Comparison of ENCODE assay signal across 1 cellular context in the genomic region with DNA sequence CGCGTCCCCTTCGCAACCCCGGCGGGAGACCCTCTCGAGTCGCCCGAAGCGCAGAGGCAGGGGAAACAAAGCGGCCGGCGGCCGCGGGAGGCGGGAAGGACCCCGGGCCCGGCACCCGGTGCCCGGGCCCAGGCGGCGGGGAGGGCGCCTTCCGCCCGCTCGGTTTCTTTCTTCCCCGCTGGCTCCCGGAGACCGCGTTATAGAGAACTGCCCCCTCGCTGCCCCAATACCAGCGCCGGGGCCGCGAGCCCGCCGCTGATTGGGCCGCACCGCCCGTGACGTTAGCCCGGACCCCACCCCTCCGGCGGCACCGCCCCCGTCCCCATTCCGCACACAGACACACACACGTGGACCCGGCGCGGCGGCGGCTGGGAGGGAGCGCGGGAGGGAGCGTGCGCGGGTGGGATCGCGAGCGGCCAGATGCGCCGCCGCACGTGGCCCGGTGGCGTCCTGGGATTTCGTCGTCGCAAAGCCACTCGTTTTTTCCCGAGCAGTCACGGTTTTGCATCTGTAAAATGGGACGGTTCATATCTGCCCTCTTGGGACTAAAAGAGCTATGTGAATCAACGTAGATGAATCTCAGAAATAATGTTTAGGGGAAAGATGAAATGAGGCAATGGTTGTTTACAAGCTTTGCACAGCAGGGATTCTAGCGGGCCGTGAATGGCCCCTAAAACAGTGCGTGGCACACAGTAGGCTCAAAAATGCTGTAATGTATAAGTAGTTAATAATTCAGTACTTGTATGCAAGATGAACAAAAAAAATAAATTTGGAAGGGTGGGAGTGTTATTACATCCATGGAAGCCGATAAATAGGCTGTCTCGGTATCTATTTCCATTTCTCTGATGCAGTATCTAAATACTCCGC.
TF ChIP-seq lines count a peak whose summit lies in the region.

A gene (minus strand): TSS at position 209 of the 867 bp plus-strand sequence. CDS start 462 bp downstream, outside the sequence.

TF ChIP-seq in K562, 482 proteins besides CTCF, POLR2A, EP300 and RAD21 (continued from another document and continues in another):
- TF ChIP-seq, protein P1, sequence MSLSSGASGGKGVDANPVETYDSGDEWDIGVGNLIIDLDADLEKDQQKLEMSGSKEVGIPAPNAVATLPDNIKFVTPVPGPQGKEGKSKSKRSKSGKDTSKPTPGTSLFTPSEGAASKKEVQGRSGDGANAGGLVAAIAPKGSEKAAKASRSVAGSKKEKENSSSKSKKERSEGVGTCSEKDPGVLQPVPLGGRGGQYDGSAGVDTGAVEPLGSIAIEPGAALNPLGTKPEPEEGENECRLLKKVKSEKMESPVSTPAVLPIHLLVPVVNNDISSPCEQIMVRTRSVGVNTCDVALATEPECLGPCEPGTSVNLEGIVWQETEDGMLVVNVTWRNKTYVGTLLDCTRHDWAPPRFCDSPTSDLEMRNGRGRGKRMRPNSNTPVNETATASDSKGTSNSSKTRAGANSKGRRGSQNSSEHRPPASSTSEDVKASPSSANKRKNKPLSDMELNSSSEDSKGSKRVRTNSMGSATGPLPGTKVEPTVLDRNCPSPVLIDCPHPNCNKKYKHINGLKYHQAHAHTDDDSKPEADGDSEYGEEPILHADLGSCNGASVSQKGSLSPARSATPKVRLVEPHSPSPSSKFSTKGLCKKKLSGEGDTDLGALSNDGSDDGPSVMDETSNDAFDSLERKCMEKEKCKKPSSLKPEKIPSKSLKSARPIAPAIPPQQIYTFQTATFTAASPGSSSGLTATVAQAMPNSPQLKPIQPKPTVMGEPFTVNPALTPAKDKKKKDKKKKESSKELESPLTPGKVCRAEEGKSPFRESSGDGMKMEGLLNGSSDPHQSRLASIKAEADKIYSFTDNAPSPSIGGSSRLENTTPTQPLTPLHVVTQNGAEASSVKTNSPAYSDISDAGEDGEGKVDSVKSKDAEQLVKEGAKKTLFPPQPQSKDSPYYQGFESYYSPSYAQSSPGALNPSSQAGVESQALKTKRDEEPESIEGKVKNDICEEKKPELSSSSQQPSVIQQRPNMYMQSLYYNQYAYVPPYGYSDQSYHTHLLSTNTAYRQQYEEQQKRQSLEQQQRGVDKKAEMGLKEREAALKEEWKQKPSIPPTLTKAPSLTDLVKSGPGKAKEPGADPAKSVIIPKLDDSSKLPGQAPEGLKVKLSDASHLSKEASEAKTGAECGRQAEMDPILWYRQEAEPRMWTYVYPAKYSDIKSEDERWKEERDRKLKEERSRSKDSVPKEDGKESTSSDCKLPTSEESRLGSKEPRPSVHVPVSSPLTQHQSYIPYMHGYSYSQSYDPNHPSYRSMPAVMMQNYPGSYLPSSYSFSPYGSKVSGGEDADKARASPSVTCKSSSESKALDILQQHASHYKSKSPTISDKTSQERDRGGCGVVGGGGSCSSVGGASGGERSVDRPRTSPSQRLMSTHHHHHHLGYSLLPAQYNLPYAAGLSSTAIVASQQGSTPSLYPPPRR (CRISPR knock-in tag; IDR thresholded peaks at IDR 0.05; ENCODE audit: borderline replicate concordance): no peak
- TF ChIP-seq ZNF551 (CRISPR knock-in tag; IDR thresholded peaks at IDR 0.05) (no peak), HDAC6 (IDR thresholded peaks at IDR 0.05; ENCODE audit: low read depth, low read length) (no peak), ADNP (tag; IDR thresholded peaks at IDR 0.05) (no peak), KHSRP (IDR thresholded peaks at IDR 0.05) (no peak), TCF3 (CRISPR knock-in tag; IDR thresholded peaks at IDR 0.05) (0 out of 2 replicates have a peak, but pooled peaks have one; percentile 13), NR3C1 (CRISPR knock-in tag; IDR thresholded peaks at IDR 0.05) (no peak), MBD2 (IDR thresholded peaks at IDR 0.05; ENCODE audit: borderline replicate concordance, low read depth) (no peak), SP2 (IDR thresholded peaks at IDR 0.05; ENCODE audit: extremely low read depth, low read depth, low read length, poor library complexity, severe bottlenecking) (no peak), ZKSCAN8 (CRISPR knock-in tag; IDR thresholded peaks at IDR 0.05) (no peak), ZNF764 (CRISPR knock-in tag; IDR thresholded peaks at IDR 0.05; ENCODE audit: low read depth) (no peak), XRCC3 (IDR thresholded peaks at IDR 0.05) (no peak), MEF2A (IDR thresholded peaks at IDR 0.05; ENCODE audit: control insufficient read depth, low read depth, low read length) (no peak), GTF2E2 (tag; IDR thresholded peaks at IDR 0.05) (no peak), HDGF (IDR thresholded peaks at IDR 0.05) (no peak), CSDE1 (IDR thresholded peaks at IDR 0.05) (no peak), TCF7 (IDR thresholded peaks at IDR 0.05; ENCODE audit: borderline replicate concordance) (no peak), ARHGAP35 (IDR thresholded peaks at IDR 0.05; ENCODE audit: partially characterized antibody) (no peak), SREBF2 (CRISPR knock-in tag; IDR thresholded peaks at IDR 0.05) (no peak)
- TF ChIP-seq, protein P2, sequence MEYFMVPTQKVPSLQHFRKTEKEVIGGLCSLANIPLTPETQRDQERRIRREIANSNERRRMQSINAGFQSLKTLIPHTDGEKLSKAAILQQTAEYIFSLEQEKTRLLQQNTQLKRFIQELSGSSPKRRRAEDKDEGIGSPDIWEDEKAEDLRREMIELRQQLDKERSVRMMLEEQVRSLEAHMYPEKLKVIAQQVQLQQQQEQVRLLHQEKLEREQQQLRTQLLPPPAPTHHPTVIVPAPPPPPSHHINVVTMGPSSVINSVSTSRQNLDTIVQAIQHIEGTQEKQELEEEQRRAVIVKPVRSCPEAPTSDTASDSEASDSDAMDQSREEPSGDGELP (CRISPR knock-in tag; IDR thresholded peaks at IDR 0.05; ENCODE audit: borderline replicate concordance): peak; percentile 56; the same call in 1 of the 2 replicates
- TF ChIP-seq, protein P3, sequence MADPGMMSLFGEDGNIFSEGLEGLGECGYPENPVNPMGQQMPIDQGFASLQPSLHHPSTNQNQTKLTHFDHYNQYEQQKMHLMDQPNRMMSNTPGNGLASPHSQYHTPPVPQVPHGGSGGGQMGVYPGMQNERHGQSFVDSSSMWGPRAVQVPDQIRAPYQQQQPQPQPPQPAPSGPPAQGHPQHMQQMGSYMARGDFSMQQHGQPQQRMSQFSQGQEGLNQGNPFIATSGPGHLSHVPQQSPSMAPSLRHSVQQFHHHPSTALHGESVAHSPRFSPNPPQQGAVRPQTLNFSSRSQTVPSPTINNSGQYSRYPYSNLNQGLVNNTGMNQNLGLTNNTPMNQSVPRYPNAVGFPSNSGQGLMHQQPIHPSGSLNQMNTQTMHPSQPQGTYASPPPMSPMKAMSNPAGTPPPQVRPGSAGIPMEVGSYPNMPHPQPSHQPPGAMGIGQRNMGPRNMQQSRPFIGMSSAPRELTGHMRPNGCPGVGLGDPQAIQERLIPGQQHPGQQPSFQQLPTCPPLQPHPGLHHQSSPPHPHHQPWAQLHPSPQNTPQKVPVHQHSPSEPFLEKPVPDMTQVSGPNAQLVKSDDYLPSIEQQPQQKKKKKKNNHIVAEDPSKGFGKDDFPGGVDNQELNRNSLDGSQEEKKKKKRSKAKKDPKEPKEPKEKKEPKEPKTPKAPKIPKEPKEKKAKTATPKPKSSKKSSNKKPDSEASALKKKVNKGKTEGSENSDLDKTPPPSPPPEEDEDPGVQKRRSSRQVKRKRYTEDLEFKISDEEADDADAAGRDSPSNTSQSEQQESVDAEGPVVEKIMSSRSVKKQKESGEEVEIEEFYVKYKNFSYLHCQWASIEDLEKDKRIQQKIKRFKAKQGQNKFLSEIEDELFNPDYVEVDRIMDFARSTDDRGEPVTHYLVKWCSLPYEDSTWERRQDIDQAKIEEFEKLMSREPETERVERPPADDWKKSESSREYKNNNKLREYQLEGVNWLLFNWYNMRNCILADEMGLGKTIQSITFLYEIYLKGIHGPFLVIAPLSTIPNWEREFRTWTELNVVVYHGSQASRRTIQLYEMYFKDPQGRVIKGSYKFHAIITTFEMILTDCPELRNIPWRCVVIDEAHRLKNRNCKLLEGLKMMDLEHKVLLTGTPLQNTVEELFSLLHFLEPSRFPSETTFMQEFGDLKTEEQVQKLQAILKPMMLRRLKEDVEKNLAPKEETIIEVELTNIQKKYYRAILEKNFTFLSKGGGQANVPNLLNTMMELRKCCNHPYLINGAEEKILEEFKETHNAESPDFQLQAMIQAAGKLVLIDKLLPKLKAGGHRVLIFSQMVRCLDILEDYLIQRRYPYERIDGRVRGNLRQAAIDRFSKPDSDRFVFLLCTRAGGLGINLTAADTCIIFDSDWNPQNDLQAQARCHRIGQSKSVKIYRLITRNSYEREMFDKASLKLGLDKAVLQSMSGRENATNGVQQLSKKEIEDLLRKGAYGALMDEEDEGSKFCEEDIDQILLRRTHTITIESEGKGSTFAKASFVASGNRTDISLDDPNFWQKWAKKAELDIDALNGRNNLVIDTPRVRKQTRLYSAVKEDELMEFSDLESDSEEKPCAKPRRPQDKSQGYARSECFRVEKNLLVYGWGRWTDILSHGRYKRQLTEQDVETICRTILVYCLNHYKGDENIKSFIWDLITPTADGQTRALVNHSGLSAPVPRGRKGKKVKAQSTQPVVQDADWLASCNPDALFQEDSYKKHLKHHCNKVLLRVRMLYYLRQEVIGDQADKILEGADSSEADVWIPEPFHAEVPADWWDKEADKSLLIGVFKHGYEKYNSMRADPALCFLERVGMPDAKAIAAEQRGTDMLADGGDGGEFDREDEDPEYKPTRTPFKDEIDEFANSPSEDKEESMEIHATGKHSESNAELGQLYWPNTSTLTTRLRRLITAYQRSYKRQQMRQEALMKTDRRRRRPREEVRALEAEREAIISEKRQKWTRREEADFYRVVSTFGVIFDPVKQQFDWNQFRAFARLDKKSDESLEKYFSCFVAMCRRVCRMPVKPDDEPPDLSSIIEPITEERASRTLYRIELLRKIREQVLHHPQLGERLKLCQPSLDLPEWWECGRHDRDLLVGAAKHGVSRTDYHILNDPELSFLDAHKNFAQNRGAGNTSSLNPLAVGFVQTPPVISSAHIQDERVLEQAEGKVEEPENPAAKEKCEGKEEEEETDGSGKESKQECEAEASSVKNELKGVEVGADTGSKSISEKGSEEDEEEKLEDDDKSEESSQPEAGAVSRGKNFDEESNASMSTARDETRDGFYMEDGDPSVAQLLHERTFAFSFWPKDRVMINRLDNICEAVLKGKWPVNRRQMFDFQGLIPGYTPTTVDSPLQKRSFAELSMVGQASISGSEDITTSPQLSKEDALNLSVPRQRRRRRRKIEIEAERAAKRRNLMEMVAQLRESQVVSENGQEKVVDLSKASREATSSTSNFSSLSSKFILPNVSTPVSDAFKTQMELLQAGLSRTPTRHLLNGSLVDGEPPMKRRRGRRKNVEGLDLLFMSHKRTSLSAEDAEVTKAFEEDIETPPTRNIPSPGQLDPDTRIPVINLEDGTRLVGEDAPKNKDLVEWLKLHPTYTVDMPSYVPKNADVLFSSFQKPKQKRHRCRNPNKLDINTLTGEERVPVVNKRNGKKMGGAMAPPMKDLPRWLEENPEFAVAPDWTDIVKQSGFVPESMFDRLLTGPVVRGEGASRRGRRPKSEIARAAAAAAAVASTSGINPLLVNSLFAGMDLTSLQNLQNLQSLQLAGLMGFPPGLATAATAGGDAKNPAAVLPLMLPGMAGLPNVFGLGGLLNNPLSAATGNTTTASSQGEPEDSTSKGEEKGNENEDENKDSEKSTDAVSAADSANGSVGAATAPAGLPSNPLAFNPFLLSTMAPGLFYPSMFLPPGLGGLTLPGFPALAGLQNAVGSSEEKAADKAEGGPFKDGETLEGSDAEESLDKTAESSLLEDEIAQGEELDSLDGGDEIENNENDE (IDR thresholded peaks at IDR 0.05; ENCODE audit: low read depth, low read length): no peak
- TF ChIP-seq, protein P4, sequence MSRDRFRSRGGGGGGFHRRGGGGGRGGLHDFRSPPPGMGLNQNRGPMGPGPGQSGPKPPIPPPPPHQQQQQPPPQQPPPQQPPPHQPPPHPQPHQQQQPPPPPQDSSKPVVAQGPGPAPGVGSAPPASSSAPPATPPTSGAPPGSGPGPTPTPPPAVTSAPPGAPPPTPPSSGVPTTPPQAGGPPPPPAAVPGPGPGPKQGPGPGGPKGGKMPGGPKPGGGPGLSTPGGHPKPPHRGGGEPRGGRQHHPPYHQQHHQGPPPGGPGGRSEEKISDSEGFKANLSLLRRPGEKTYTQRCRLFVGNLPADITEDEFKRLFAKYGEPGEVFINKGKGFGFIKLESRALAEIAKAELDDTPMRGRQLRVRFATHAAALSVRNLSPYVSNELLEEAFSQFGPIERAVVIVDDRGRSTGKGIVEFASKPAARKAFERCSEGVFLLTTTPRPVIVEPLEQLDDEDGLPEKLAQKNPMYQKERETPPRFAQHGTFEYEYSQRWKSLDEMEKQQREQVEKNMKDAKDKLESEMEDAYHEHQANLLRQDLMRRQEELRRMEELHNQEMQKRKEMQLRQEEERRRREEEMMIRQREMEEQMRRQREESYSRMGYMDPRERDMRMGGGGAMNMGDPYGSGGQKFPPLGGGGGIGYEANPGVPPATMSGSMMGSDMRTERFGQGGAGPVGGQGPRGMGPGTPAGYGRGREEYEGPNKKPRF (IDR thresholded peaks at IDR 0.05; ENCODE audit: low read depth, low read length): no peak
- TF ChIP-seq, protein P5, sequence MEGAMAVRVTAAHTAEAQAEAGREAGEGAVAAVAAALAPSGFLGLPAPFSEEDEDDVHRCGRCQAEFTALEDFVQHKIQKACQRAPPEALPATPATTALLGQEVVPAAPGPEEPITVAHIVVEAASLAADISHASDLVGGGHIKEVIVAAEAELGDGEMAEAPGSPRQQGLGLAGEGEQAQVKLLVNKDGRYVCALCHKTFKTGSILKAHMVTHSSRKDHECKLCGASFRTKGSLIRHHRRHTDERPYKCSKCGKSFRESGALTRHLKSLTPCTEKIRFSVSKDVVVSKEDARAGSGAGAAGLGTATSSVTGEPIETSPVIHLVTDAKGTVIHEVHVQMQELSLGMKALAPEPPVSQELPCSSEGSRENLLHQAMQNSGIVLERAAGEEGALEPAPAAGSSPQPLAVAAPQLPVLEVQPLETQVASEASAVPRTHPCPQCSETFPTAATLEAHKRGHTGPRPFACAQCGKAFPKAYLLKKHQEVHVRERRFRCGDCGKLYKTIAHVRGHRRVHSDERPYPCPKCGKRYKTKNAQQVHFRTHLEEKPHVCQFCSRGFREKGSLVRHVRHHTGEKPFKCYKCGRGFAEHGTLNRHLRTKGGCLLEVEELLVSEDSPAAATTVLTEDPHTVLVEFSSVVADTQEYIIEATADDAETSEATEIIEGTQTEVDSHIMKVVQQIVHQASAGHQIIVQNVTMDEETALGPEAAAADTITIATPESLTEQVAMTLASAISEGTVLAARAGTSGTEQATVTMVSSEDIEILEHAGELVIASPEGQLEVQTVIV (CRISPR knock-in tag; IDR thresholded peaks at IDR 0.05; ENCODE audit: borderline replicate concordance): no peak
